Comparison of ENCODE assay signal across 13 cellular contexts in the genomic region with DNA sequence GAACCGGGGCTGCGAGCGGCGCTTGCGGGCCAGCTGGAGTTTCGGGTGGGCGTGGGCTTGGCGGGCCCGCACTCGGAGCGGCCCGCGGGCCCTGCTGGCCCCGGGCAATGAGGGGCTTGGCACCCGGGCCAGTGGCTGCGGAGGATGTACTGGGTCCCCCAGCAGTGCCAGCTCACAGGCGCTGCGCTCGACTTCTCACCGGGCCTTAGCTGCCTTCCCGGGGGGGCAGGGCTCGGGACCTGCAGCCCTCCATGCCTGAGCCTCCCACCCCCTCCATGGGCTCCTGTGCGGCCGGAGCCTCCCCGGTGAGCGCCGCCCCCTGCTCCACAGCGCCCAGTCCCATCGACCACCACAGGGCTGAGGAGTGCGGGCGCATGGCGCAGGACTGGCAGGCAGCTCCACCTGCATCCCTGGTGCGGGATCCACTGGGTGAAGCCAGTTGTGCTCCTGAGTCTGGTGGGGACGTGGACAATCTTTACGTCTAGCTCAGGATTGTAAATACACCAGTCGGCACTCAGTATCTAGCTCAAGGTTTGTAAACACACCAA. TPM values are rescaled to one million over a fixed set of nuclear protein-coding genes. Genes with fewer than 3 reads are reported as not detected.
DNase-seq lines count a peak whose midpoint lies in the region; ATAC-seq, FAIRE-seq and TF ChIP-seq lines count a peak whose summit lies in the region.
"Not testable (repeated sequence)": the region's sequence is repeated elsewhere in the genome, so short reads cannot be mapped to it uniquely, and the experiment has no call there.
"Had no signal": no experiment of that assay in that cellular context is flagged by ENCODE, and none has a peak within 500 bp of the region (broad histone marks: within the 10 kb centered on the region; RNA-seq: fewer than 3 reads in every experiment).

No MANE protein-coding gene starts in this region.

- H3K4me3 ChIP-seq in DND-41 (ENCODE audit: low read depth in 1 of 2, low read length in 2 of 2), result peak overlapping the region in 1 of 2 experiments; percentile 55; a peak in 2 of 4 replicates
- H3K4me3 ChIP-seq in HepG2 (replicated peaks in 1 of 3; ENCODE audit: insufficient read depth in 1 of 3, low read depth in 2 of 3, low read length in 3 of 3), result not testable (repeated sequence)
- H3K4me3 ChIP-seq in neutrophil (ENCODE audit: low read depth in 1 of 2, low read length in 1 of 2), result peak overlapping the region; percentile 74 to 84

- intact Hi-C loops in activated CD4-positive, alpha-beta T cell treated with anti-CD3 and anti-CD28 coated beads, Interleukin-2, amount 10 ng/mL, durations not matched to agents 24 days and 14 days (cut with micrococcal nuclease), result loop anchor here (5.0 kb wide), 1 partner anchor 229 kb away; no protein-coding TSS in a partner anchor
- intact Hi-C loops in HepG2 (cut with micrococcal nuclease; ENCODE audit: unreplicated experiment), result not testable (repeated sequence)

- FAIRE-seq in HepG2 (lab: Jason Lieb, UNC), result not testable (repeated sequence)

- peak overlapping the region; percentile 84 for H3K27ac Mint-ChIP-seq in activated CD4-positive, alpha-beta T cell treated with anti-CD3 and anti-CD28 coated beads, Interleukin-2, amount 10 ng/mL, durations not matched to agents 24 days and 14 days
- H3K27ac Mint-ChIP-seq in activated naive CD4-positive, alpha-beta T cell treated with anti-CD3 and anti-CD28 coated beads, Interleukin-2, amount 10 ng/mL, durations not matched to agents 7 days and 5 days, result peak overlapping the region; percentile 89

- CTCF ChIA-PET in activated naive CD4-positive, alpha-beta T cell treated with anti-CD3 and anti-CD28 coated beads, Interleukin-2, amount 10 ng/mL, durations not matched to agents 7 days and 5 days (lab: Charles Lee), result interaction anchor here (1.3 to 1.7 kb wide), 5 partner anchors 9 to 56 kb away, joined by 3 to 8 read pairs (median 5); a partner anchor contains a TSS
- CTCF ChIA-PET in HepG2 (lab: Yijun Ruan, JAX; ENCODE audit: low intra/inter-chr PET ratio, low total read pairs), result not testable (repeated sequence)

- H3K27ac ChIP-seq in DND-41 (ENCODE audit: low read length) (peak overlapping the region; percentile 90), HepG2 (ENCODE audit: extremely low read length, insufficient read depth, low read length) (peak overlapping the region; percentile 72), neutrophil (peak overlapping the region; percentile 100)

- not testable (repeated sequence) for H3K9me3 ChIP-seq in DND-41 (ENCODE audit: insufficient read depth, low read length, severe bottlenecking); HepG2 (ENCODE audit: low read length); neutrophil

- not testable (repeated sequence) for TF ChIP-seq EP300 in HepG2 (IDR thresholded peaks at IDR 0.05; ENCODE audit: low read depth in 2 of 2, low read length in 2 of 2); HepG2 (CRISPR knock-in tag; IDR thresholded peaks at IDR 0.05; ENCODE audit: borderline replicate concordance)

- H4K20me1 ChIP-seq in DND-41 (ENCODE audit: insufficient read depth, low read length); HepG2 (ENCODE audit: insufficient read depth, low read length): not testable (repeated sequence)

- H3K27me3 ChIP-seq in DND-41 (ENCODE audit: insufficient read depth, low read length, poor library complexity); HepG2 (ENCODE audit: control insufficient read depth in 1 of 2, insufficient read depth in 2 of 2, low read length in 2 of 2); neutrophil: not testable (repeated sequence)

- H3K27me3 Mint-ChIP-seq in activated CD4-positive, alpha-beta T cell treated with anti-CD3 and anti-CD28 coated beads, Interleukin-2, amount 10 ng/mL, durations not matched to agents 24 days and 14 days; activated naive CD4-positive, alpha-beta T cell treated with anti-CD3 and anti-CD28 coated beads, Interleukin-2, amount 10 ng/mL, durations not matched to agents 7 days and 5 days: not testable (repeated sequence)

- not testable (repeated sequence) for BruUV-seq in HepG2 (replicated peaks; lab: Mats Ljungman, UMichigan)

- H3K79me2 ChIP-seq in DND-41 (ENCODE audit: insufficient read depth, low read length); HepG2 (ENCODE audit: insufficient read depth, low read length): not testable (repeated sequence)

- not testable (repeated sequence) for TF ChIP-seq CTCF in DND-41 (IDR thresholded peaks at IDR 0.05; ENCODE audit: borderline replicate concordance, extremely low read depth, low read length, poor library complexity, severe bottlenecking); HepG2 (CRISPR knock-in tag; IDR thresholded peaks at IDR 0.05); neutrophil (IDR thresholded peaks at IDR 0.05)

- not testable (repeated sequence) for TF ChIP-seq RAD21 in HepG2 (CRISPR knock-in tag; IDR thresholded peaks at IDR 0.05)

- H2AFZ ChIP-seq in DND-41 (ENCODE audit: low read depth, low read length), result peak overlapping the region; percentile 82
- not testable (repeated sequence) for H2AFZ ChIP-seq in HepG2 (ENCODE audit: low read length)

- not testable (repeated sequence) for DNase-seq in DND-41; activated CD4-positive, alpha-beta T cell treated with anti-CD3 and anti-CD28 coated beads, Interleukin-2, amount 10 ng/mL, durations not matched to agents 24 days and 14 days; activated naive CD4-positive, alpha-beta T cell treated with anti-CD3 and anti-CD28 coated beads, Interleukin-2, amount 10 ng/mL, durations not matched to agents 7 days and 5 days; HepG2 (ENCODE audit: low spot score)

- H3K36me3 Mint-ChIP-seq in activated CD4-positive, alpha-beta T cell treated with anti-CD3 and anti-CD28 coated beads, Interleukin-2, amount 10 ng/mL, durations not matched to agents 24 days and 14 days (ENCODE audit: low read depth), result not testable (repeated sequence)
- peaks cover 19% of the 10 kb centered on the region for H3K36me3 Mint-ChIP-seq in activated naive CD4-positive, alpha-beta T cell treated with anti-CD3 and anti-CD28 coated beads, Interleukin-2, amount 10 ng/mL, durations not matched to agents 7 days and 5 days

- POLR2A ChIA-PET in HepG2 (lab: Yijun Ruan, JAX), result interaction anchor here (0.6 to 1.8 kb wide), 12 partner anchors 7 to 86 kb away, joined by 3 to 13 read pairs (median 4); a partner anchor contains a TSS

- not testable (repeated sequence) for ATAC-seq in DND-41 (ENCODE audit: insufficient read depth, low read depth); HepG2

- H3K4me2 ChIP-seq in DND-41 (ENCODE audit: insufficient read depth, low read length), result peak overlapping the region; percentile 69
- H3K4me2 ChIP-seq in HepG2 (ENCODE audit: low read depth, low read length), result not testable (repeated sequence)

- H3K9ac ChIP-seq in DND-41 (ENCODE audit: low read depth, low read length) (peak overlapping the region; percentile 48; the same call in 1 of the 2 replicates), HepG2 (ENCODE audit: insufficient read depth, low read depth, low read length) (peak overlapping the region; percentile 31)

- H3K4me1 Mint-ChIP-seq in activated CD4-positive, alpha-beta T cell treated with anti-CD3 and anti-CD28 coated beads, Interleukin-2, amount 10 ng/mL, durations not matched to agents 24 days and 14 days, result peaks cover 46% of the 10 kb centered on the region
- H3K4me1 Mint-ChIP-seq in activated naive CD4-positive, alpha-beta T cell treated with anti-CD3 and anti-CD28 coated beads, Interleukin-2, amount 10 ng/mL, durations not matched to agents 7 days and 5 days, result peaks cover 61% of the 10 kb centered on the region

- H3K4me1 ChIP-seq in DND-41 (ENCODE audit: insufficient read depth, low read length) (peaks cover 38% of the 10 kb centered on the region), HepG2 (ENCODE audit: insufficient read depth, low read length) (peaks cover 48% of the 10 kb centered on the region), neutrophil (ENCODE audit: control insufficient read depth in 1 of 2, insufficient read depth in 1 of 2, low read depth in 1 of 2, low read length in 1 of 2) (peaks cover 82 to 86% of the 10 kb centered on the region in 2 experiments)

- H3K9me3 Mint-ChIP-seq in activated CD4-positive, alpha-beta T cell treated with anti-CD3 and anti-CD28 coated beads, Interleukin-2, amount 10 ng/mL, durations not matched to agents 24 days and 14 days; activated naive CD4-positive, alpha-beta T cell treated with anti-CD3 and anti-CD28 coated beads, Interleukin-2, amount 10 ng/mL, durations not matched to agents 7 days and 5 days: not testable (repeated sequence)

- not testable (repeated sequence) for H3K36me3 ChIP-seq in DND-41 (ENCODE audit: insufficient read depth, low read length); HepG2 (replicated peaks in 1 of 2; ENCODE audit: control insufficient read depth in 1 of 2, insufficient read depth in 2 of 2, low read length in 2 of 2)
- peaks cover 25% of the 10 kb centered on the region for H3K36me3 ChIP-seq in neutrophil

- in situ Hi-C loops in HepG2 (cut with HindIII; ENCODE audit: extremely low pct_ligation_motif_present, low pct_unique_long_range_greater_than_20kb), result not testable (repeated sequence)

- not testable (repeated sequence) for H3K4me3 Mint-ChIP-seq in activated CD4-positive, alpha-beta T cell treated with anti-CD3 and anti-CD28 coated beads, Interleukin-2, amount 10 ng/mL, durations not matched to agents 24 days and 14 days; activated naive CD4-positive, alpha-beta T cell treated with anti-CD3 and anti-CD28 coated beads, Interleukin-2, amount 10 ng/mL, durations not matched to agents 7 days and 5 days

- 90% methylated on average over 22 of the region's 36 CpGs for WGBS in HepG2 (ENCODE audit: low lambda C conversion rate)

- TF ChIP-seq POLR2A in HepG2 (IDR thresholded peaks at IDR 0.05; ENCODE audit: insufficient read depth in 1 of 2, low read depth in 2 of 2, low read length in 2 of 2), result not testable (repeated sequence)

RNA-seq across cellular contexts. Expression of a gene that starts 1.0 kb away (rescaled TPM):
- total RNA-seq in activated CD4-positive, alpha-beta T cell treated with anti-CD3 and anti-CD28 coated beads, Interleukin-2, amount 10 ng/mL, durations not matched to agents 24 days and 14 days, result 1.7 and 2.3 TPM in 2 replicates
- total RNA-seq in HepG2 (2016; rRNA removed; fragmentation: Illumina TruSeq; extraction: Trizol), result not detected in 2 replicates
- total RNA-seq in HepG2 (2016; cell fraction: cytosol; rRNA removed; fragmentation: Illumina TruSeq; extraction: Trizol; ENCODE audit: low read depth), result not detected in 2 replicates
- total RNA-seq in HepG2 (2016; cell fraction: insoluble cytoplasmic fraction; rRNA removed; fragmentation: Illumina TruSeq; extraction: Trizol), result not detected in 2 replicates
- not detected in 2 replicates for total RNA-seq in HepG2 (2016; cell fraction: membrane; rRNA removed; fragmentation: Illumina TruSeq; extraction: Trizol)
- not detected in 2 replicates for total RNA-seq in HepG2 (2016; cell fraction: nucleus; rRNA removed; fragmentation: Illumina TruSeq; extraction: Trizol)
- 0.18 and 0.26 TPM in 2 replicates for polyA plus RNA-seq in HepG2 (2011; rRNA removed)
- 0.08 and 0.27 TPM in 2 replicates for polyA plus RNA-seq in HepG2 (2011; cell fraction: cytosol; rRNA removed)
- polyA plus RNA-seq in HepG2 (2011; cell fraction: nucleus; rRNA removed), result 0.38 and 0.45 TPM in 2 replicates
- polyA plus RNA-seq in HepG2 (2012), result 0.73 TPM in 1 of 2 replicates, not detected in the other
- polyA plus RNA-seq in HepG2 (2016; cell fraction: cytosol; fragmentation: Illumina TruSeq; extraction: Trizol; ENCODE audit: low read depth), result not detected in 2 replicates
- not detected in 2 replicates for polyA plus RNA-seq in HepG2 (2016; cell fraction: insoluble cytoplasmic fraction; fragmentation: Illumina TruSeq; extraction: Trizol; ENCODE audit: low read depth)
- not detected in 2 replicates for polyA plus RNA-seq in HepG2 (2016; cell fraction: membrane; fragmentation: Illumina TruSeq; extraction: Trizol; ENCODE audit: low read depth)
- polyA plus RNA-seq in HepG2 (2016; cell fraction: nucleus; fragmentation: Illumina TruSeq; extraction: Trizol; ENCODE audit: insufficient read depth, low read depth), result not detected in 2 replicates
- polyA minus RNA-seq in HepG2 (2011; rRNA and poly(A)+ RNA removed; ENCODE audit: low replicate concordance), result 0.21 and 0.80 TPM in 2 replicates
- 0.53 TPM in 1 of 2 replicates, not detected in the other for polyA minus RNA-seq in HepG2 (2011; cell fraction: cytosol; rRNA and poly(A)+ RNA removed)
- polyA minus RNA-seq in HepG2 (2011; cell fraction: nucleus; rRNA and poly(A)+ RNA removed), result 0.26 TPM in 1 of 2 replicates, not detected in the other
- total RNA-seq: bronchial epithelial cell, epithelial cell of proximal tubule, H9, SK-MEL-5 had no signal
- polyA plus RNA-seq: AG04450 had no signal

RNA-seq across cellular contexts. Expression of a gene that starts 17.4 kb away (rescaled TPM):
- total RNA-seq in activated CD4-positive, alpha-beta T cell treated with anti-CD3 and anti-CD28 coated beads, Interleukin-2, amount 10 ng/mL, durations not matched to agents 24 days and 14 days, result not detected in 2 replicates
- total RNA-seq in HepG2 (2016; rRNA removed; fragmentation: Illumina TruSeq; extraction: Trizol), result not detected in 2 replicates
- not detected in 2 replicates for total RNA-seq in HepG2 (2016; cell fraction: cytosol; rRNA removed; fragmentation: Illumina TruSeq; extraction: Trizol; ENCODE audit: low read depth)
- not detected in 2 replicates for total RNA-seq in HepG2 (2016; cell fraction: insoluble cytoplasmic fraction; rRNA removed; fragmentation: Illumina TruSeq; extraction: Trizol)
- total RNA-seq in HepG2 (2016; cell fraction: membrane; rRNA removed; fragmentation: Illumina TruSeq; extraction: Trizol), result not detected in 2 replicates
- not detected in 2 replicates for total RNA-seq in HepG2 (2016; cell fraction: nucleus; rRNA removed; fragmentation: Illumina TruSeq; extraction: Trizol)
- not detected in 2 replicates for polyA plus RNA-seq in HepG2 (2011; rRNA removed)
- not detected in 2 replicates for polyA plus RNA-seq in HepG2 (2011; cell fraction: cytosol; rRNA removed)
- polyA plus RNA-seq in HepG2 (2011; cell fraction: nucleus; rRNA removed), result not detected in 2 replicates
- polyA plus RNA-seq in HepG2 (2012), result not detected in 2 replicates
- not detected in 2 replicates for polyA plus RNA-seq in HepG2 (2016; cell fraction: cytosol; fragmentation: Illumina TruSeq; extraction: Trizol; ENCODE audit: low read depth)
- not detected in 2 replicates for polyA plus RNA-seq in HepG2 (2016; cell fraction: insoluble cytoplasmic fraction; fragmentation: Illumina TruSeq; extraction: Trizol; ENCODE audit: low read depth)
- polyA plus RNA-seq in HepG2 (2016; cell fraction: membrane; fragmentation: Illumina TruSeq; extraction: Trizol; ENCODE audit: low read depth), result not detected in 2 replicates
- not detected in 2 replicates for polyA plus RNA-seq in HepG2 (2016; cell fraction: nucleus; fragmentation: Illumina TruSeq; extraction: Trizol; ENCODE audit: insufficient read depth, low read depth)
- not detected in 2 replicates for polyA minus RNA-seq in HepG2 (2011; rRNA and poly(A)+ RNA removed; ENCODE audit: low replicate concordance)
- polyA minus RNA-seq in HepG2 (2011; cell fraction: cytosol; rRNA and poly(A)+ RNA removed), result not detected in 2 replicates
- not detected in 2 replicates for polyA minus RNA-seq in HepG2 (2011; cell fraction: nucleus; rRNA and poly(A)+ RNA removed)
- total RNA-seq: bronchial epithelial cell, epithelial cell of proximal tubule, GM12878, H9, left lung, pancreas, SK-MEL-5 had no signal
- polyA plus RNA-seq: AG04450, GM12878, pancreas had no signal

RNA-seq across cellular contexts. Expression of a gene that starts 18.0 kb away (rescaled TPM):
- total RNA-seq in activated CD4-positive, alpha-beta T cell treated with anti-CD3 and anti-CD28 coated beads, Interleukin-2, amount 10 ng/mL, durations not matched to agents 24 days and 14 days, result not detected in 2 replicates
- not detected in 2 replicates for total RNA-seq in HepG2 (2016; rRNA removed; fragmentation: Illumina TruSeq; extraction: Trizol)
- not detected in 2 replicates for total RNA-seq in HepG2 (2016; cell fraction: cytosol; rRNA removed; fragmentation: Illumina TruSeq; extraction: Trizol; ENCODE audit: low read depth)
- not detected in 2 replicates for total RNA-seq in HepG2 (2016; cell fraction: insoluble cytoplasmic fraction; rRNA removed; fragmentation: Illumina TruSeq; extraction: Trizol)
- total RNA-seq in HepG2 (2016; cell fraction: membrane; rRNA removed; fragmentation: Illumina TruSeq; extraction: Trizol), result not detected in 2 replicates
- total RNA-seq in HepG2 (2016; cell fraction: nucleus; rRNA removed; fragmentation: Illumina TruSeq; extraction: Trizol), result not detected in 2 replicates
- polyA plus RNA-seq in HepG2 (2011; rRNA removed), result not detected in 2 replicates
- polyA plus RNA-seq in HepG2 (2011; cell fraction: cytosol; rRNA removed), result not detected in 2 replicates
- polyA plus RNA-seq in HepG2 (2011; cell fraction: nucleus; rRNA removed), result not detected in 2 replicates
- not detected in 2 replicates for polyA plus RNA-seq in HepG2 (2012)
- polyA plus RNA-seq in HepG2 (2016; cell fraction: cytosol; fragmentation: Illumina TruSeq; extraction: Trizol; ENCODE audit: low read depth), result not detected in 2 replicates
- not detected in 2 replicates for polyA plus RNA-seq in HepG2 (2016; cell fraction: insoluble cytoplasmic fraction; fragmentation: Illumina TruSeq; extraction: Trizol; ENCODE audit: low read depth)
- polyA plus RNA-seq in HepG2 (2016; cell fraction: membrane; fragmentation: Illumina TruSeq; extraction: Trizol; ENCODE audit: low read depth), result not detected in 2 replicates
- not detected in 2 replicates for polyA plus RNA-seq in HepG2 (2016; cell fraction: nucleus; fragmentation: Illumina TruSeq; extraction: Trizol; ENCODE audit: insufficient read depth, low read depth)
- polyA minus RNA-seq in HepG2 (2011; rRNA and poly(A)+ RNA removed; ENCODE audit: low replicate concordance), result not detected in 2 replicates
- not detected in 2 replicates for polyA minus RNA-seq in HepG2 (2011; cell fraction: cytosol; rRNA and poly(A)+ RNA removed)
- not detected in 2 replicates for polyA minus RNA-seq in HepG2 (2011; cell fraction: nucleus; rRNA and poly(A)+ RNA removed)
- total RNA-seq: bronchial epithelial cell, epithelial cell of proximal tubule, GM12878, SK-MEL-5 had no signal
- polyA plus RNA-seq: AG04450, GM12878, pancreas had no signal

RNA-seq across cellular contexts. Expression of a gene that starts 24.7 kb away (rescaled TPM):
- total RNA-seq in activated CD4-positive, alpha-beta T cell treated with anti-CD3 and anti-CD28 coated beads, Interleukin-2, amount 10 ng/mL, durations not matched to agents 24 days and 14 days, result 23.9 and 26.1 TPM in 2 replicates
- 16.4 and 18.4 TPM in 2 replicates for total RNA-seq in HepG2 (2016; rRNA removed; fragmentation: Illumina TruSeq; extraction: Trizol)
- 2.8 and 3.0 TPM in 2 replicates for total RNA-seq in HepG2 (2016; cell fraction: cytosol; rRNA removed; fragmentation: Illumina TruSeq; extraction: Trizol; ENCODE audit: low read depth)
- 16.5 and 18.2 TPM in 2 replicates for total RNA-seq in HepG2 (2016; cell fraction: insoluble cytoplasmic fraction; rRNA removed; fragmentation: Illumina TruSeq; extraction: Trizol)
- 5.7 and 7.5 TPM in 2 replicates for total RNA-seq in HepG2 (2016; cell fraction: membrane; rRNA removed; fragmentation: Illumina TruSeq; extraction: Trizol)
- 11.7 and 13.6 TPM in 2 replicates for total RNA-seq in HepG2 (2016; cell fraction: nucleus; rRNA removed; fragmentation: Illumina TruSeq; extraction: Trizol)
- polyA plus RNA-seq in HepG2 (2011; rRNA removed), result 13.6 and 14.1 TPM in 2 replicates
- polyA plus RNA-seq in HepG2 (2011; cell fraction: cytosol; rRNA removed), result 12.4 and 15.6 TPM in 2 replicates
- polyA plus RNA-seq in HepG2 (2011; cell fraction: nucleus; rRNA removed), result 8.7 and 9.9 TPM in 2 replicates
- 6.3 and 6.8 TPM in 2 replicates for polyA plus RNA-seq in HepG2 (2012)
- polyA plus RNA-seq in HepG2 (2016; cell fraction: cytosol; fragmentation: Illumina TruSeq; extraction: Trizol; ENCODE audit: low read depth), result 1.2 and 1.6 TPM in 2 replicates
- polyA plus RNA-seq in HepG2 (2016; cell fraction: insoluble cytoplasmic fraction; fragmentation: Illumina TruSeq; extraction: Trizol; ENCODE audit: low read depth), result 14.5 and 16.0 TPM in 2 replicates
- polyA plus RNA-seq in HepG2 (2016; cell fraction: membrane; fragmentation: Illumina TruSeq; extraction: Trizol; ENCODE audit: low read depth), result 2.6 and 3.1 TPM in 2 replicates
- polyA plus RNA-seq in HepG2 (2016; cell fraction: nucleus; fragmentation: Illumina TruSeq; extraction: Trizol; ENCODE audit: insufficient read depth, low read depth), result 13.9 and 15.5 TPM in 2 replicates
- 19.4 and 28.5 TPM in 2 replicates for polyA minus RNA-seq in HepG2 (2011; rRNA and poly(A)+ RNA removed; ENCODE audit: low replicate concordance)
- 7.2 and 10.0 TPM in 2 replicates for polyA minus RNA-seq in HepG2 (2011; cell fraction: cytosol; rRNA and poly(A)+ RNA removed)
- 18.2 and 19.9 TPM in 2 replicates for polyA minus RNA-seq in HepG2 (2011; cell fraction: nucleus; rRNA and poly(A)+ RNA removed)

RNA-seq across cellular contexts. Expression of a gene that starts 24.8 kb away (rescaled TPM):
- 35.3 and 42.6 TPM in 2 replicates for total RNA-seq in activated CD4-positive, alpha-beta T cell treated with anti-CD3 and anti-CD28 coated beads, Interleukin-2, amount 10 ng/mL, durations not matched to agents 24 days and 14 days
- total RNA-seq in HepG2 (2016; rRNA removed; fragmentation: Illumina TruSeq; extraction: Trizol), result 25.1 and 25.9 TPM in 2 replicates
- total RNA-seq in HepG2 (2016; cell fraction: cytosol; rRNA removed; fragmentation: Illumina TruSeq; extraction: Trizol; ENCODE audit: low read depth), result 11.4 and 13.4 TPM in 2 replicates
- 26.9 and 27.5 TPM in 2 replicates for total RNA-seq in HepG2 (2016; cell fraction: insoluble cytoplasmic fraction; rRNA removed; fragmentation: Illumina TruSeq; extraction: Trizol)
- 8.8 and 9.5 TPM in 2 replicates for total RNA-seq in HepG2 (2016; cell fraction: membrane; rRNA removed; fragmentation: Illumina TruSeq; extraction: Trizol)
- total RNA-seq in HepG2 (2016; cell fraction: nucleus; rRNA removed; fragmentation: Illumina TruSeq; extraction: Trizol), result 20.8 and 22.6 TPM in 2 replicates
- 17.8 and 22.6 TPM in 2 replicates for polyA plus RNA-seq in HepG2 (2011; rRNA removed)
- 18.3 and 19.9 TPM in 2 replicates for polyA plus RNA-seq in HepG2 (2011; cell fraction: cytosol; rRNA removed)
- polyA plus RNA-seq in HepG2 (2011; cell fraction: nucleus; rRNA removed), result 73.1 and 73.7 TPM in 2 replicates
- polyA plus RNA-seq in HepG2 (2012), result 17.0 and 17.7 TPM in 2 replicates
- polyA plus RNA-seq in HepG2 (2016; cell fraction: cytosol; fragmentation: Illumina TruSeq; extraction: Trizol; ENCODE audit: low read depth), result 1.7 and 1.8 TPM in 2 replicates
- 14.5 and 16.7 TPM in 2 replicates for polyA plus RNA-seq in HepG2 (2016; cell fraction: insoluble cytoplasmic fraction; fragmentation: Illumina TruSeq; extraction: Trizol; ENCODE audit: low read depth)
- polyA plus RNA-seq in HepG2 (2016; cell fraction: membrane; fragmentation: Illumina TruSeq; extraction: Trizol; ENCODE audit: low read depth), result 2.5 and 3.7 TPM in 2 replicates
- 30.5 and 31.8 TPM in 2 replicates for polyA plus RNA-seq in HepG2 (2016; cell fraction: nucleus; fragmentation: Illumina TruSeq; extraction: Trizol; ENCODE audit: insufficient read depth, low read depth)
- 36.7 and 47.6 TPM in 2 replicates for polyA minus RNA-seq in HepG2 (2011; rRNA and poly(A)+ RNA removed; ENCODE audit: low replicate concordance)
- polyA minus RNA-seq in HepG2 (2011; cell fraction: cytosol; rRNA and poly(A)+ RNA removed), result 9.6 and 11.9 TPM in 2 replicates
- polyA minus RNA-seq in HepG2 (2011; cell fraction: nucleus; rRNA and poly(A)+ RNA removed), result 34.6 and 41.8 TPM in 2 replicates
